In genomic region chr20:17849111-17849900, GRCh38 we compare ENCODE assay signal across 15 cellular contexts.
DNase-seq lines count a peak whose midpoint lies in the region; ATAC-seq, FAIRE-seq and TF ChIP-seq lines count a peak whose summit lies in the region.
"Had no signal": no experiment of that assay in that cellular context is flagged by ENCODE, and none has a peak within 500 bp of the region (broad histone marks: within the 10 kb centered on the region; RNA-seq: fewer than 3 reads in every experiment).

No MANE protein-coding gene starts in this region.

- FAIRE-seq in small intestine (lab: Jason Lieb, UNC) (no peak), D721Med (lab: Jason Lieb, UNC) (no peak)

- H3K4me2 ChIP-seq in BLaER1 (peak overlapping the region; percentile 84), MM.1S (ENCODE audit: low read depth, low read length) (peak overlapping the region; percentile 65)

- H3K9me2 ChIP-seq in MM.1S (replicated peaks; ENCODE audit: insufficient read depth, low read length), result no peaks in the 10 kb centered on the region

- H3K9ac ChIP-seq in BLaER1, result no peak overlapping the region
- peak overlapping the region; percentile 29; the same call in 1 of the 2 replicates for H3K9ac ChIP-seq in MM.1S (ENCODE audit: low read length)

- H3K4me3 ChIP-seq in BLaER1 (no peak overlapping the region), MM.1S (ENCODE audit: low read length) (no peak overlapping the region), epithelial cell of esophagus (ENCODE audit: low read length) (peak overlapping the region; percentile 27), psoas muscle (no peak overlapping the region), small intestine (ENCODE audit: low read depth in 1 of 2, low read length in 2 of 2) (no peak overlapping the region)

- peaks cover 21% of the 10 kb centered on the region for H3F3A ChIP-seq in MM.1S (ENCODE audit: insufficient read depth, low read length)

- H2AFZ ChIP-seq in MM.1S (ENCODE audit: low read length), result no peak overlapping the region

- H3K27me3 ChIP-seq in BLaER1 (no peaks in the 10 kb centered on the region), MM.1S (replicated peaks; ENCODE audit: insufficient read depth, low read length) (no peaks in the 10 kb centered on the region), psoas muscle (ENCODE audit: insufficient read depth in 3 of 3, low read length in 2 of 3) (no peaks in the 10 kb centered on the region), small intestine (ENCODE audit: control insufficient read depth in 2 of 2, insufficient read depth in 2 of 2, low read length in 2 of 2) (no peaks in the 10 kb centered on the region)

- 84 to 91% (median 86%) methylated on average over 6 of the region's 6 CpGs for WGBS in psoas muscle, 3 donors
- WGBS in small intestine, 3 donors, result 65 to 79% (median 78%) methylated on average over 6 of the region's 6 CpGs

- intact Hi-C loops in psoas muscle (cut with DNase I), result no loop called here

- H3K36me3 ChIP-seq in BLaER1 (no peaks in the 10 kb centered on the region), MM.1S (replicated peaks; ENCODE audit: insufficient read depth, low read length) (no peaks in the 10 kb centered on the region), psoas muscle (ENCODE audit: insufficient read depth in 1 of 2, low read depth in 1 of 2) (no peaks in the 10 kb centered on the region), small intestine (ENCODE audit: control insufficient read depth in 2 of 2, insufficient read depth in 2 of 2, low read length in 2 of 2) (no peaks in the 10 kb centered on the region)

- H3K4me1 ChIP-seq in BLaER1 (peaks cover 42% of the 10 kb centered on the region), MM.1S (ENCODE audit: low read length) (peaks cover 61% of the 10 kb centered on the region), psoas muscle (no peaks in the 10 kb centered on the region), small intestine (ENCODE audit: control insufficient read depth in 2 of 2, insufficient read depth in 1 of 2, low read depth in 1 of 2, low read length in 1 of 2) (peaks cover 5 to 9% of the 10 kb centered on the region in 2 donors)

- H4K20me1 ChIP-seq in BLaER1, result no peaks in the 10 kb centered on the region
- H4K20me1 ChIP-seq in MM.1S (ENCODE audit: insufficient read depth, low read length), result no peaks in the 10 kb centered on the region

- DNase-seq in MM.1S (no peak), epithelial cell of esophagus (ENCODE audit: low read depth) (no peak), psoas muscle (no peak), small intestine (no peak), D721Med (ENCODE audit: insufficient read length, low spot score) (no peak)
- DNase-seq: activated CD4-positive, alpha-beta T cell treated with anti-CD3 and anti-CD28 coated beads, Interleukin-2, amount 50 U/mL, for 1 hour; activated gamma-delta T cell; CD4-positive, alpha-beta memory T cell; Kasumi-1; naive thymus-derived CD8-positive, alpha-beta T cell; NCI-H1930; stimulated activated CD8-positive, alpha-beta memory T cell treated with anti-CD3 and anti-CD28 coated beads, Interleukin-4, amount 100 ng/mL, for 48 hours had no signal

- TF ChIP-seq CTCF in MM.1S (IDR thresholded peaks at IDR 0.05; ENCODE audit: low read length), result no peak
- no peak for TF ChIP-seq CTCF in epithelial cell of esophagus (IDR thresholded peaks at IDR 0.05; ENCODE audit: insufficient read depth, low read depth, low read length, missing control alignments)
- no peak for TF ChIP-seq CTCF in psoas muscle (IDR thresholded peaks at IDR 0.05)
- TF ChIP-seq CTCF in D721Med (IDR thresholded peaks at IDR 0.05; ENCODE audit: insufficient read depth, missing control alignments), result no peak

- H3K27ac ChIP-seq in BLaER1, result peak overlapping the region; percentile 45; the same call in 1 of the 2 replicates
- peak overlapping the region; percentile 88 for H3K27ac ChIP-seq in MM.1S (ENCODE audit: low read length)
- peak overlapping the region; percentile 59 for H3K27ac ChIP-seq in psoas muscle
- H3K27ac ChIP-seq in small intestine (ENCODE audit: low read depth in 1 of 2, low read length in 1 of 2), result peak overlapping the region in 1 of 2 donors; percentile 81

- no peaks in the 10 kb centered on the region for H3K79me2 ChIP-seq in MM.1S (ENCODE audit: low read length)

- ATAC-seq in psoas muscle, result no peak
- ATAC-seq in GM19395 (IDR thresholded peaks at IDR 0.05; ENCODE audit: unreplicated experiment), result no peak
- ATAC-seq in GM18858 (IDR thresholded peaks at IDR 0.05; ENCODE audit: unreplicated experiment), result no peak
- ATAC-seq: naive thymus-derived CD8-positive, alpha-beta T cell had no signal

- H3K9me3 ChIP-seq in BLaER1 (peaks cover 6% of the 10 kb centered on the region; the same call in 1 of the 2 replicates), MM.1S (replicated peaks; ENCODE audit: insufficient read depth, low read length) (0 out of 2 replicates have a peak, but pooled peaks cover 3% of the 10 kb centered on the region), psoas muscle (no peaks in the 10 kb centered on the region), small intestine (ENCODE audit: control insufficient read depth, low read depth) (no peaks in the 10 kb centered on the region)
